Comparison of ENCODE assay signal across 10 cellular contexts in genomic region chr19:45492137-45492626, GRCh38. TPM values are rescaled to one million over a fixed set of nuclear protein-coding genes. Genes with fewer than 3 reads are reported as not detected.
DNase-seq lines count a peak whose midpoint lies in the region; FAIRE-seq and TF ChIP-seq lines count a peak whose summit lies in the region.
"Had no signal": no experiment of that assay in that cellular context is flagged by ENCODE, and none has a peak within 500 bp of the region (broad histone marks: within the 10 kb centered on the region; RNA-seq: fewer than 3 reads in every experiment).

No MANE protein-coding gene starts in this region.

- H3K27ac ChIP-seq in A673 (ENCODE audit: low read depth, low read length, poor library complexity, severe bottlenecking): no peak overlapping the region
- H3K27ac ChIP-seq in neuronal stem cell (replicated peaks; ENCODE audit: low read length): no peak overlapping the region
- no peak overlapping the region for H3K27ac ChIP-seq in colonic mucosa

- no peak overlapping the region for H3K9ac ChIP-seq in neuronal stem cell (ENCODE audit: low read depth, low read length, poor library complexity)
- peak overlapping the region in 1 of 2 donors; percentile 64 for H3K9ac ChIP-seq in colonic mucosa (ENCODE audit: low read depth in 2 of 2, low read length in 2 of 2)

- no peak overlapping the region for H2AFZ ChIP-seq in neuronal stem cell (ENCODE audit: low read length)

- peak overlapping the region; percentile 77 for H3K4me2 ChIP-seq in neuronal stem cell (ENCODE audit: insufficient read depth, low read length, poor library complexity, severe bottlenecking)

- CTCF ChIA-PET in A673 (lab: Charles Lee): no interaction called here

- H3K4me1 ChIP-seq in A673 (ENCODE audit: insufficient read depth, low read length, poor library complexity, severe bottlenecking) (peaks cover 6% of the 10 kb centered on the region), HAP-1 (peaks cover 7% of the 10 kb centered on the region), neuronal stem cell (ENCODE audit: control insufficient read depth in 2 of 2, insufficient read depth in 1 of 2, low read depth in 1 of 2, low read length in 2 of 2) (peaks cover 5 to 7% of the 10 kb centered on the region in 2 donors), colonic mucosa (peaks cover 3% of the 10 kb centered on the region)

- no CpG with 5 or more reads among the region's 5 CpGs for WGBS in neuronal stem cell (ENCODE audit: extremely low coverage in 2 of 2, insufficient read length in 2 of 2, insufficient replicate concordance in 1 of 2), 2 donors

- H2BK12ac ChIP-seq in neuronal stem cell (ENCODE audit: low read length): no peak overlapping the region

- no peak overlapping the region for H2BK120ac ChIP-seq in neuronal stem cell (ENCODE audit: low read depth, low read length)

- peaks cover 10% of the 10 kb centered on the region for H3K36me3 Mint-ChIP-seq in endothelial cell (ENCODE audit: low read depth, unreplicated experiment)

- H2BK15ac ChIP-seq in neuronal stem cell (ENCODE audit: low read length): no peak overlapping the region

- no peak overlapping the region for H2AK5ac ChIP-seq in neuronal stem cell (ENCODE audit: low read depth, low read length)

- H3K27me3 Mint-ChIP-seq in endothelial cell (ENCODE audit: unreplicated experiment): peaks cover 14% of the 10 kb centered on the region

- no peak overlapping the region for H3K4ac ChIP-seq in neuronal stem cell (ENCODE audit: low read length)

- TF ChIP-seq CTCF in A673 (conservative IDR thresholded peaks at IDR 0.05; ENCODE audit: low read depth, low read length) (no peak), endothelial cell (IDR thresholded peaks at IDR 0.05; ENCODE audit: unreplicated experiment) (no peak), colonic mucosa (IDR thresholded peaks at IDR 0.05) (no peak)

- H3K79me1 ChIP-seq in neuronal stem cell (ENCODE audit: low read depth, low read length): no peaks in the 10 kb centered on the region

- POLR2A ChIA-PET in A673 (lab: Charles Lee; ENCODE audit: low non-redundant PET): no interaction called here

- BruUV-seq in A673 (replicated peaks; lab: Mats Ljungman, UMichigan): no TSS peak

- no peaks in the 10 kb centered on the region for H3K27me3 ChIP-seq in A673 (replicated peaks; ENCODE audit: insufficient read depth, low read depth, low read length, poor library complexity)
- no peaks in the 10 kb centered on the region; the same call in 1 of the 2 replicates for H3K27me3 ChIP-seq in HAP-1 (ENCODE audit: low read depth)
- H3K27me3 ChIP-seq in neuronal stem cell (ENCODE audit: control insufficient read depth in 3 of 3, insufficient read depth in 3 of 3, low read depth in 1 of 3, low read length in 3 of 3): peaks cover 0 to 9% (median 0%) of the 10 kb centered on the region in 3 experiments
- H3K27me3 ChIP-seq in colonic mucosa: peaks cover 7% of the 10 kb centered on the region

- DNase-seq in A673 (ENCODE audit: low spot score) (no peak), HAP-1 (ENCODE audit: low spot score in 2 of 2) (no peak), endothelial cell (ENCODE audit: low spot score) (no peak), neuronal stem cell (ENCODE audit: low spot score) (no peak), colonic mucosa (no peak), hypothalamus (lab: John Stamatoyannopoulos, UW) (no peak), RCC 7860 (ENCODE audit: low spot score) (no peak)
- no peak for DNase-seq in activated CD4-positive, CD25-positive, alpha-beta regulatory T cell (lab: John Stamatoyannopoulos, UW)
- DNase-seq: activated CD4-positive, CD25-positive, alpha-beta regulatory T cell treated with anti-CD3 and anti-CD28 coated beads, Interleukin-2, amount 50 U/mL, for 72 hours; NCI-H1417 treated with DMSO at 0.1 percent for 48 hours had no signal

- H3K23ac ChIP-seq in neuronal stem cell (ENCODE audit: low read depth, low read length, poor library complexity): no peak overlapping the region

- H3K9me3 ChIP-seq in A673 (ENCODE audit: low read depth, low read length, poor library complexity, severe bottlenecking) (no peaks in the 10 kb centered on the region), HAP-1 (no peaks in the 10 kb centered on the region), neuronal stem cell (replicated peaks in 1 of 2; ENCODE audit: control insufficient read depth in 2 of 2, insufficient read depth in 1 of 2, low read depth in 1 of 2, low read length in 2 of 2) (no peaks in the 10 kb centered on the region), colonic mucosa (no peaks in the 10 kb centered on the region)

- in situ Hi-C loops in HAP-1 (cut with MboI; ENCODE audit: low sequenced_read_pairs): no loop called here

- intact Hi-C loops in A673 (cut with micrococcal nuclease; ENCODE audit: unreplicated experiment): no loop called here
- intact Hi-C loops in colonic mucosa (cut with DNase I): no loop called here

- peak overlapping the region; percentile 22 for H3K27ac Mint-ChIP-seq in endothelial cell (ENCODE audit: unreplicated experiment)

- no peak overlapping the region for H4K8ac ChIP-seq in neuronal stem cell (ENCODE audit: low read depth, low read length)

- H2BK5ac ChIP-seq in neuronal stem cell (ENCODE audit: low read length): peak overlapping the region; percentile 39

- H3K4me3 ChIP-seq in A673 (ENCODE audit: low read depth, low read length, poor library complexity, severe bottlenecking) (peak overlapping the region; percentile 46), HAP-1 (peak overlapping the region; percentile 44), neuronal stem cell (ENCODE audit: low read length in 2 of 2) (no peak overlapping the region), colonic mucosa (no peak overlapping the region)

- peak overlapping the region; percentile 71 for H3K4me3 Mint-ChIP-seq in endothelial cell (ENCODE audit: unreplicated experiment)

- FAIRE-seq in RCC 7860 (lab: Jason Lieb, UNC): no peak

- H3K18ac ChIP-seq in neuronal stem cell (ENCODE audit: low read length): no peak overlapping the region

- no peaks in the 10 kb centered on the region for H3K9me3 Mint-ChIP-seq in endothelial cell (ENCODE audit: unreplicated experiment)

- H4K91ac ChIP-seq in neuronal stem cell (ENCODE audit: low read depth, low read length, poor library complexity): no peak overlapping the region

- H3K36me3 ChIP-seq in A673 (ENCODE audit: insufficient read depth, low read length, poor library complexity, severe bottlenecking) (no peaks in the 10 kb centered on the region), HAP-1 (replicated peaks) (no peaks in the 10 kb centered on the region), neuronal stem cell (replicated peaks in 1 of 2; ENCODE audit: control insufficient read depth in 2 of 2, insufficient read depth in 2 of 2, low read length in 2 of 2) (peaks cover 0 to 9% of the 10 kb centered on the region in 2 donors), colonic mucosa (no peaks in the 10 kb centered on the region)

- no peak overlapping the region for H3K14ac ChIP-seq in neuronal stem cell (ENCODE audit: low read length)

- H3K4me1 Mint-ChIP-seq in endothelial cell (ENCODE audit: unreplicated experiment): peaks cover 9% of the 10 kb centered on the region

RNA-seq across cellular contexts. Expression of gene RTN2, which starts 4.7 kb away (rescaled TPM):
- total RNA-seq in A673 (2021) (6.6 and 9.1 TPM in 2 replicates), endothelial cell (ENCODE audit: unreplicated experiment) (25.3 TPM), colonic mucosa (1 to 10 TPM; 4.9 to 8.4 TPM)
- 9.5 TPM for polyA plus RNA-seq in neuronal stem cell (2013, experiment 1 of 2)
- 10.0 TPM for polyA plus RNA-seq in neuronal stem cell (2013, experiment 2 of 2)

RNA-seq across cellular contexts. Expression of gene PPM1N, which starts 6.1 kb away (rescaled TPM):
- total RNA-seq in A673 (2021) (0.80 and 1.6 TPM in 2 replicates), endothelial cell (ENCODE audit: unreplicated experiment) (0.33 TPM), colonic mucosa (1 to 10 TPM in 1 of 2 donors, under 1 TPM in 1; 0.67 to 1.7 TPM)
- polyA plus RNA-seq in neuronal stem cell (2013, experiment 1 of 2): 1.3 TPM
- 1.2 TPM for polyA plus RNA-seq in neuronal stem cell (2013, experiment 2 of 2)

RNA-seq across cellular contexts. Expression of gene VASP, which starts 15.1 kb away (rescaled TPM):
- total RNA-seq in A673 (2021) (89.6 and 102 TPM in 2 replicates), endothelial cell (ENCODE audit: unreplicated experiment) (246 TPM), colonic mucosa (100 to 1,000 TPM; 236 to 261 TPM)
- polyA plus RNA-seq in neuronal stem cell (2013, experiment 1 of 2): 61.7 TPM
- 63.2 TPM for polyA plus RNA-seq in neuronal stem cell (2013, experiment 2 of 2)

RNA-seq across cellular contexts. Expression of gene FOSB, which starts 24.4 kb away (rescaled TPM):
- 1.0 and 1.9 TPM in 2 replicates for total RNA-seq in A673 (2021)
- total RNA-seq in endothelial cell (ENCODE audit: unreplicated experiment): 64.2 TPM
- polyA plus RNA-seq in neuronal stem cell (2013, experiment 1 of 2): 8.5 TPM
- polyA plus RNA-seq in neuronal stem cell (2013, experiment 2 of 2): 8.7 TPM
- 1 to 10 TPM; 1.5 to 3.4 TPM for total RNA-seq in colonic mucosa

Comparison
In these comparisons a context has a peak if more than half of its experiments do, and no peak if none do; other contexts are left out.
1. H3K4me3 ChIP-seq: peak in A673 (single experiment) and HAP-1 (single experiment); none in neuronal stem cell (0 of 2) and colonic mucosa (single experiment).